ENCODE assay signal across 8 cellular contexts in the genomic region with DNA sequence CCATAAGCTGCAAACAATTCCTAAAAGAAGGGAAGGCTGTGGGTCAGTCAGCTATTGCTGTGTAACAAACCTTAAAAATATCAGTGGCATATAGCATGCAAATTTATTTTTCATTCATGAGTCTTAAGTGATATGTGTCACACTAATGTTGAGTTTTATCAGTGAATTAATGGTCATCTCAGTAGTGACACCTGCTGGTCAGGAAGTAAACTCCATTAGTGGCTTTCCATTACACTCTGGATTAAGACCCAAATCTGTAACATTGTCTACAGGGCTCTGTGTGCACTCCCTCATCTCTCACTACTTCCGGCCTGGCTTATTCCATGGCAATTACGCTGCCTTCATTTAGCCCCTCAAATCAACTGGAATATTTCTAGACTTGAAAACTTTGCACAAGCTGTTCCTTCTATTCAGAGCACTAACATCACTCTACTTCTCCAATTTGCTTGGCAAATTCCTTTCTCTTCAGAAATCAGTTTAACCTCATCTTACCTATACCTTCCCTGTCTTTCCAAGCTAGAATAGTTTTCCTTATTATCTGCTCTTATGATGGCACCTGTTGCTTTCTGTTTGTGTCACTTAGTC.
DNase-seq lines count a peak whose midpoint lies in the region; ATAC-seq and TF ChIP-seq lines count a peak whose summit lies in the region.

No MANE protein-coding gene starts in this region.

- no peak overlapping the region for H3K9ac ChIP-seq in OCI-LY1 (ENCODE audit: low read length)

- TF ChIP-seq POLR2A in esophagus squamous epithelium (IDR thresholded peaks at IDR 0.05): no peak
- no peak for TF ChIP-seq POLR2A in prostate gland (IDR thresholded peaks at IDR 0.05)

- H4K20me1 ChIP-seq in OCI-LY1 (ENCODE audit: insufficient read depth, low read length): no peaks in the 10 kb centered on the region

- POLR2A ChIA-PET in A673 (lab: Charles Lee; ENCODE audit: low non-redundant PET): no interaction called here

- TF ChIP-seq CTCF in A673 (conservative IDR thresholded peaks at IDR 0.05; ENCODE audit: low read depth, low read length) (peak; percentile 74), GM12865 (IDR thresholded peaks at IDR 0.05; ENCODE audit: insufficient read depth, low read depth, low read length, missing control alignments) (peak; percentile 60), OCI-LY1 (IDR thresholded peaks at IDR 0.05; ENCODE audit: low read length) (peak; percentile 49), esophagus squamous epithelium (IDR thresholded peaks at IDR 0.05) (peak; percentile 23 to 74 (median 57)), prostate gland (IDR thresholded peaks at IDR 0.05) (peak in 3 of 4 experiments; percentile 36 to 46 (median 40))

- no peaks in the 10 kb centered on the region for H3K36me3 ChIP-seq in A673 (ENCODE audit: insufficient read depth, low read length, poor library complexity, severe bottlenecking)
- no peaks in the 10 kb centered on the region for H3K36me3 ChIP-seq in OCI-LY1 (ENCODE audit: insufficient read depth, low read length)
- no peaks in the 10 kb centered on the region for H3K36me3 ChIP-seq in esophagus squamous epithelium
- no peaks in the 10 kb centered on the region for H3K36me3 ChIP-seq in prostate gland

- H3K4me3 ChIP-seq in A673 (ENCODE audit: low read depth, low read length, poor library complexity, severe bottlenecking): no peak overlapping the region
- H3K4me3 ChIP-seq in GM12865 (ENCODE audit: low read depth, low read length): no peak overlapping the region
- H3K4me3 ChIP-seq in OCI-LY1 (ENCODE audit: low read depth, low read length, poor library complexity, severe bottlenecking): no peak overlapping the region
- H3K4me3 ChIP-seq in esophagus squamous epithelium: no peak overlapping the region
- H3K4me3 ChIP-seq in prostate gland: no peak overlapping the region

- H3K27ac ChIP-seq in A673 (ENCODE audit: low read depth, low read length, poor library complexity, severe bottlenecking): no peak overlapping the region
- no peak overlapping the region for H3K27ac ChIP-seq in OCI-LY1 (ENCODE audit: low read depth, low read length, poor library complexity, severe bottlenecking)
- no peak overlapping the region for H3K27ac ChIP-seq in esophagus squamous epithelium
- no peak overlapping the region for H3K27ac ChIP-seq in prostate gland

- H3K9me3 ChIP-seq in A673 (ENCODE audit: low read depth, low read length, poor library complexity, severe bottlenecking): no peaks in the 10 kb centered on the region
- H3K9me3 ChIP-seq in OCI-LY1 (ENCODE audit: low read length): no peaks in the 10 kb centered on the region
- no peaks in the 10 kb centered on the region for H3K9me3 ChIP-seq in esophagus squamous epithelium
- no peaks in the 10 kb centered on the region for H3K9me3 ChIP-seq in prostate gland

- H3K9me2 ChIP-seq in OCI-LY1 (ENCODE audit: low read depth, low read length): no peaks in the 10 kb centered on the region

- H3K27me3 ChIP-seq in A673 (replicated peaks; ENCODE audit: insufficient read depth, low read depth, low read length, poor library complexity): no peaks in the 10 kb centered on the region
- H3K27me3 ChIP-seq in OCI-LY1 (ENCODE audit: insufficient read depth, low read length): no peaks in the 10 kb centered on the region
- H3K27me3 ChIP-seq in esophagus squamous epithelium: no peaks in the 10 kb centered on the region
- no peaks in the 10 kb centered on the region for H3K27me3 ChIP-seq in prostate gland (replicated peaks; ENCODE audit: insufficient read depth)

- DNase-seq in A673 (ENCODE audit: low spot score) (peak; percentile 74), GM12865 (ENCODE audit: low read depth) (peak; percentile 47), esophagus squamous epithelium (lab: John Stamatoyannopoulos, UW) (no peak), prostate gland (ENCODE audit: low spot score) (no peak), nucleus accumbens (lab: John Stamatoyannopoulos, UW) (no peak)

- ATAC-seq in HG02759 (IDR thresholded peaks at IDR 0.05; ENCODE audit: unreplicated experiment): peak; percentile 80
- no peak for ATAC-seq in HG03108 (IDR thresholded peaks at IDR 0.05; ENCODE audit: unreplicated experiment)

- H3K4me2 ChIP-seq in OCI-LY1 (ENCODE audit: low read length): no peak overlapping the region

- H3K79me2 ChIP-seq in OCI-LY1 (ENCODE audit: insufficient read depth, low read length): no peaks in the 10 kb centered on the region

- BruUV-seq in A673 (replicated peaks; lab: Mats Ljungman, UMichigan): no TSS peak

- WGBS in esophagus squamous epithelium, 2 donors: 25 to 55% methylated on average over 2 of the region's 2 CpGs
- 80% methylated on average over 2 of the region's 2 CpGs for WGBS in prostate gland

- no peaks in the 10 kb centered on the region for H3K4me1 ChIP-seq in A673 (ENCODE audit: insufficient read depth, low read length, poor library complexity, severe bottlenecking)
- no peaks in the 10 kb centered on the region for H3K4me1 ChIP-seq in OCI-LY1 (ENCODE audit: insufficient read depth, low read length, severe bottlenecking)
- H3K4me1 ChIP-seq in esophagus squamous epithelium: no peaks in the 10 kb centered on the region
- no peaks in the 10 kb centered on the region for H3K4me1 ChIP-seq in prostate gland (replicated peaks)

- H2AFZ ChIP-seq in OCI-LY1 (ENCODE audit: low read length): no peak overlapping the region

- H3F3A ChIP-seq in OCI-LY1 (ENCODE audit: insufficient read depth, low read length): no peaks in the 10 kb centered on the region

- intact Hi-C loops in A673 (cut with micrococcal nuclease; ENCODE audit: unreplicated experiment) (loop anchor here (1.0 to 10.0 kb wide), 3 partner anchors 153 to 1001 kb away; no protein-coding TSS in a partner anchor), esophagus squamous epithelium (cut with DNase I) (loop anchor here (10.0 kb wide), 1 partner anchor 149 kb away; no protein-coding TSS in a partner anchor), prostate gland (cut with DNase I) (no loop called here)

- CTCF ChIA-PET in A673 (lab: Charles Lee): no interaction called here

Comparison
In these comparisons a context has a peak if more than half of its experiments do, and no peak if none do; other contexts are left out.
1. DNase-seq: peak in A673 (single experiment) and GM12865 (single experiment); none in esophagus squamous epithelium (single experiment), prostate gland (single experiment) and nucleus accumbens (0 of 56).
2. Peak in every context shown above with its lines, with median percentiles within 50 percentile points of each other: CTCF ChIP-seq.